ENCODE assay signal across 18 cellular contexts in genomic region chr4:41514765-41515481, GRCh38. TPM values are rescaled to one million over a fixed set of nuclear protein-coding genes. Genes with fewer than 3 reads are reported as not detected.
"Had no signal": no experiment of that assay in that cellular context is flagged by ENCODE, and none has a peak within 500 bp of the region (broad histone marks: within the 10 kb centered on the region; RNA-seq: fewer than 3 reads in every experiment).

No MANE protein-coding gene starts in this region.

- H3K9me3 Mint-ChIP-seq: activated naive CD8-positive, alpha-beta T cell treated with anti-CD3 and anti-CD28 coated beads for 36 hours; activated T-helper 1 cell treated with anti-CD3 and anti-CD28 coated beads, Interleukin-12 subunit alpha, Interleukin-12 subunit beta, Interleukin-2, Interleukin-4 antibody, amounts not matched to agents 30 ng/mL and 10 ng/mL and 1 ng/mL, durations not matched to agents 14 hours and 24 hours and 36 hours; neural crest cell had no signal

- H3K27me3 ChIP-seq: brain microvascular endothelial cell, thyroid gland, uterus had no signal

- H3K27ac Mint-ChIP-seq: activated naive CD8-positive, alpha-beta T cell treated with anti-CD3 and anti-CD28 coated beads for 36 hours; activated T-helper 1 cell treated with anti-CD3 and anti-CD28 coated beads, Interleukin-12 subunit alpha, Interleukin-12 subunit beta, Interleukin-2, Interleukin-4 antibody, amounts not matched to agents 30 ng/mL and 10 ng/mL and 1 ng/mL, durations not matched to agents 14 hours and 24 hours and 36 hours had no signal

- ATAC-seq: psoas muscle had no signal

- H3K4me3 Mint-ChIP-seq: activated naive CD8-positive, alpha-beta T cell treated with anti-CD3 and anti-CD28 coated beads for 36 hours; activated T-helper 1 cell treated with anti-CD3 and anti-CD28 coated beads, Interleukin-12 subunit alpha, Interleukin-12 subunit beta, Interleukin-2, Interleukin-4 antibody, amounts not matched to agents 30 ng/mL and 10 ng/mL and 1 ng/mL, durations not matched to agents 14 hours and 24 hours and 36 hours; neural crest cell had no signal

- DNase-seq: activated CD4-positive, alpha-beta T cell treated with anti-CD3 and anti-CD28 coated beads, Interleukin-2, amount 50 U/mL, for 1 hour; activated CD4-positive, CD25-positive, alpha-beta regulatory T cell; activated CD8-positive, alpha-beta memory T cell treated with anti-CD3 and anti-CD28 coated beads for 24 hours; activated naive CD8-positive, alpha-beta T cell treated with anti-CD3 and anti-CD28 coated beads for 36 hours; brain microvascular endothelial cell; cerebellar nuclear complex; effector CD8-positive, alpha-beta T cell; foreskin fibroblast; kidney glomerular epithelial cell; midbrain; psoas muscle; stimulated activated CD4-positive, alpha-beta T cell treated with anti-CD3 and anti-CD28 coated beads, Interleukin-12 subunit alpha, Interleukin-12 subunit beta, amount 100 ng/mL, for 4 hours; stimulated activated CD4-positive, alpha-beta T cell treated with anti-CD3 and anti-CD28 coated beads, Interleukin-2, amount 100 ng/mL, for 24 hours; thyroid gland; uterus had no signal

- H3K27ac ChIP-seq: brain microvascular endothelial cell, psoas muscle, uterus had no signal

- H3K4me1 Mint-ChIP-seq: activated naive CD8-positive, alpha-beta T cell treated with anti-CD3 and anti-CD28 coated beads for 36 hours had no signal

- H3K36me3 Mint-ChIP-seq: activated naive CD8-positive, alpha-beta T cell treated with anti-CD3 and anti-CD28 coated beads for 36 hours had no signal

- H3K4me1 ChIP-seq: psoas muscle, uterus had no signal

- H3K9me3 ChIP-seq: psoas muscle, thyroid gland, uterus had no signal

- H3K36me3 ChIP-seq: brain microvascular endothelial cell, thyroid gland, uterus had no signal

- H3K4me3 ChIP-seq: psoas muscle, thyroid gland, uterus had no signal

RNA-seq across cellular contexts. Expression of gene LIMCH1, which starts 23.0 kb away (rescaled TPM):
- total RNA-seq: activated naive CD8-positive, alpha-beta T cell treated with anti-CD3 and anti-CD28 coated beads for 36 hours; activated T-helper 1 cell treated with anti-CD3 and anti-CD28 coated beads, Interleukin-12 subunit alpha, Interleukin-12 subunit beta, Interleukin-2, Interleukin-4 antibody, amounts not matched to agents 30 ng/mL and 10 ng/mL and 1 ng/mL, durations not matched to agents 14 hours and 24 hours and 36 hours; T-helper 2 cell treated with Interferon-gamma antibody and Interleukin-4, amounts not matched to agents 100 ng/mL and 5 ng/mL, for 36 hours had no signal
